Comparison of ENCODE assay signal across 11 cellular contexts in genomic region chr19:54203151-54203611, GRCh38. TPM values are rescaled to one million over a fixed set of nuclear protein-coding genes. Genes with fewer than 3 reads are reported as not detected.
DNase-seq lines count a peak whose midpoint lies in the region; ATAC-seq and TF ChIP-seq lines count a peak whose summit lies in the region.
"Had no signal": no experiment of that assay in that cellular context is flagged by ENCODE, and none has a peak within 500 bp of the region (broad histone marks: within the 10 kb centered on the region; RNA-seq: fewer than 3 reads in every experiment).

No MANE protein-coding gene starts in this region.

- peak overlapping the region; percentile 97 for H3K4me3 Mint-ChIP-seq in T-helper 1 cell treated with Interleukin-12 subunit alpha and Interleukin-12 subunit beta and Interleukin-4 antibody, amounts not matched to agents 30 μg/mL and 1 μg/mL, for 36 hours
- H3K4me3 Mint-ChIP-seq in activated B cell treated with CpG ODN at 0.5 μM for 24 hours (peak overlapping the region; percentile 100), immature natural killer cell (peak overlapping the region; percentile 24 to 98 (median 36))

- H3K27ac ChIP-seq in smooth muscle cell (ENCODE audit: low read depth), result no peak overlapping the region

- peaks cover 61% of the 10 kb centered on the region for H3K79me2 ChIP-seq in smooth muscle cell (ENCODE audit: low read depth)

- peaks cover 21% of the 10 kb centered on the region for H3K4me1 ChIP-seq in smooth muscle cell (ENCODE audit: low read depth)

- WGBS in smooth muscle cell (ENCODE audit: low lambda C conversion rate), result 50% methylated on average over 9 of the region's 9 CpGs

- POLR2A ChIA-PET in activated B cell treated with CpG ODN at 0.5 μM for 24 hours (lab: Charles Lee), result interaction anchor here (1.4 to 6.5 kb wide), 2 partner anchors 14 to 44 kb away, joined by 4 to 244 read pairs; partner anchors contain the start of genes LENG1, MBOAT7 and TSEN34

- H3K9ac ChIP-seq in smooth muscle cell (ENCODE audit: low read depth), result peak overlapping the region; percentile 96

- intact Hi-C loops in activated B cell treated with CpG ODN at 0.5 μM for 24 hours (cut with micrococcal nuclease), result no loop called here

- no peaks in the 10 kb centered on the region for H3K36me3 ChIP-seq in smooth muscle cell (ENCODE audit: low read depth)

- no peak overlapping the region for H2AFZ ChIP-seq in smooth muscle cell (ENCODE audit: low read depth)

- no peak for ATAC-seq in activated B cell treated with CpG ODN at 0.5 μM for 24 hours (ENCODE audit: low read depth)
- ATAC-seq in GM21447 (IDR thresholded peaks at IDR 0.05; ENCODE audit: unreplicated experiment), result no peak

- no peaks in the 10 kb centered on the region for H3K27me3 Mint-ChIP-seq in T-helper 1 cell treated with Interleukin-12 subunit alpha and Interleukin-12 subunit beta and Interleukin-4 antibody, amounts not matched to agents 30 μg/mL and 1 μg/mL, for 36 hours (ENCODE audit: low read depth)
- H3K27me3 Mint-ChIP-seq in activated B cell treated with CpG ODN at 0.5 μM for 24 hours, result no peaks in the 10 kb centered on the region
- H3K27me3 Mint-ChIP-seq in immature natural killer cell (ENCODE audit: low read depth in 3 of 3), result peaks cover 12 to 19% (median 13%) of the 10 kb centered on the region in 3 donors

- no peaks in the 10 kb centered on the region for H3K27me3 ChIP-seq in smooth muscle cell (ENCODE audit: low read depth)

- H3K4me1 Mint-ChIP-seq in T-helper 1 cell treated with Interleukin-12 subunit alpha and Interleukin-12 subunit beta and Interleukin-4 antibody, amounts not matched to agents 30 μg/mL and 1 μg/mL, for 36 hours (ENCODE audit: low read depth), result peaks cover 54% of the 10 kb centered on the region
- H3K4me1 Mint-ChIP-seq in activated B cell treated with CpG ODN at 0.5 μM for 24 hours, result peaks cover 82% of the 10 kb centered on the region
- peaks cover 48 to 72% of the 10 kb centered on the region in 2 donors for H3K4me1 Mint-ChIP-seq in immature natural killer cell

- TF ChIP-seq CTCF in activated B cell treated with CpG ODN at 0.5 μM for 24 hours (IDR thresholded peaks at IDR 0.05), result no peak
- TF ChIP-seq CTCF in smooth muscle cell (IDR thresholded peaks at IDR 0.05; ENCODE audit: borderline replicate concordance, insufficient read depth, poor library complexity, severe bottlenecking), result no peak

- peaks cover 62% of the 10 kb centered on the region for H3F3A ChIP-seq in smooth muscle cell (ENCODE audit: low read depth)

- peak overlapping the region; percentile 72 for H3K4me3 ChIP-seq in smooth muscle cell

- no peak overlapping the region for H3K27ac Mint-ChIP-seq in T-helper 1 cell treated with Interleukin-12 subunit alpha and Interleukin-12 subunit beta and Interleukin-4 antibody, amounts not matched to agents 30 μg/mL and 1 μg/mL, for 36 hours
- H3K27ac Mint-ChIP-seq in activated B cell treated with CpG ODN at 0.5 μM for 24 hours, result peak overlapping the region; percentile 24
- peak overlapping the region in 4 of 6 donors; percentile 32 to 99 (median 67) for H3K27ac Mint-ChIP-seq in immature natural killer cell

- H3K4me2 ChIP-seq in smooth muscle cell, result peak overlapping the region; percentile 89

- H3K9me3 Mint-ChIP-seq in T-helper 1 cell treated with Interleukin-12 subunit alpha and Interleukin-12 subunit beta and Interleukin-4 antibody, amounts not matched to agents 30 μg/mL and 1 μg/mL, for 36 hours, result no peaks in the 10 kb centered on the region
- no peaks in the 10 kb centered on the region for H3K9me3 Mint-ChIP-seq in activated B cell treated with CpG ODN at 0.5 μM for 24 hours
- peaks cover 0 to 1% (median 0%) of the 10 kb centered on the region in 6 donors for H3K9me3 Mint-ChIP-seq in immature natural killer cell

- H4K20me1 ChIP-seq in smooth muscle cell (ENCODE audit: low read depth), result peaks cover 72% of the 10 kb centered on the region

- CTCF ChIA-PET in activated B cell treated with CpG ODN at 0.5 μM for 24 hours (lab: Charles Lee), result no interaction called here

- H3K36me3 Mint-ChIP-seq in T-helper 1 cell treated with Interleukin-12 subunit alpha and Interleukin-12 subunit beta and Interleukin-4 antibody, amounts not matched to agents 30 μg/mL and 1 μg/mL, for 36 hours (ENCODE audit: low read depth), result peaks cover 65% of the 10 kb centered on the region
- H3K36me3 Mint-ChIP-seq in activated B cell treated with CpG ODN at 0.5 μM for 24 hours (ENCODE audit: low read depth), result peaks cover 76% of the 10 kb centered on the region
- H3K36me3 Mint-ChIP-seq in immature natural killer cell, result peaks cover 8 to 43% (median 26%) of the 10 kb centered on the region in 3 donors

- no peaks in the 10 kb centered on the region for H3K9me3 ChIP-seq in smooth muscle cell (replicated peaks; ENCODE audit: low read depth)

- no peak for DNase-seq in T-helper 1 cell
- no peak for DNase-seq in activated B cell treated with CpG ODN at 0.5 μM for 24 hours
- no peak for DNase-seq in immature natural killer cell
- no peak for DNase-seq in smooth muscle cell (lab: John Stamatoyannopoulos, UW; ENCODE audit: unreplicated experiment)
- DNase-seq in hippocampal formation (lab: John Stamatoyannopoulos, UW), result no peak
- no peak for DNase-seq in NOMO-1 treated with dmso at 0.1 percent for 144 hours (lab: John Stamatoyannopoulos, UW; ENCODE audit: unreplicated experiment)
- DNase-seq: activated CD8-positive, alpha-beta memory T cell treated with anti-CD3 and anti-CD28 coated beads, Interleukin-2, amount 50 U/mL, for 48 hours; hypothalamus; NCI-H1694 had no signal

RNA-seq across cellular contexts. Expression of gene RPS9, which starts 2.5 kb away (rescaled TPM):
- total RNA-seq in activated B cell treated with CpG ODN at 0.5 μM for 24 hours, result 1,946 and 2,185 TPM in 2 replicates
- polyA plus RNA-seq in immature natural killer cell, result 1,000 to 10,000 TPM in 1 of 3 donors, 100 to 1,000 TPM in 2; 436 to 1,067 (median 492) TPM
- total RNA-seq in smooth muscle cell, result 1,047 and 1,149 TPM in 2 replicates
- 347 and 352 TPM in 2 replicates for polyA plus RNA-seq in smooth muscle cell

RNA-seq across cellular contexts. Expression of gene TSEN34, which starts 12.1 kb away (rescaled TPM):
- total RNA-seq in activated B cell treated with CpG ODN at 0.5 μM for 24 hours, result 15.0 and 19.4 TPM in 2 replicates
- 10 to 100 TPM; 26.6 to 36.4 (median 34.0) TPM for polyA plus RNA-seq in immature natural killer cell
- total RNA-seq in smooth muscle cell, result 45.8 and 53.7 TPM in 2 replicates
- 79.5 and 91.7 TPM in 2 replicates for polyA plus RNA-seq in smooth muscle cell

RNA-seq across cellular contexts. Expression of gene MBOAT7, which starts 13.8 kb away (rescaled TPM):
- total RNA-seq in activated B cell treated with CpG ODN at 0.5 μM for 24 hours, result 15.2 and 21.4 TPM in 2 replicates
- 10 to 100 TPM in 2 of 3 donors, 1 to 10 TPM in 1; 8.8 to 17.8 (median 15.7) TPM for polyA plus RNA-seq in immature natural killer cell
- total RNA-seq in smooth muscle cell, result 76.8 and 110 TPM in 2 replicates
- 106 and 195 TPM in 2 replicates for polyA plus RNA-seq in smooth muscle cell

RNA-seq across cellular contexts. Expression of gene LILRB3, which starts 19.6 kb away (rescaled TPM):
- 0.37 and 1.1 TPM in 2 replicates for total RNA-seq in activated B cell treated with CpG ODN at 0.5 μM for 24 hours
- 1 to 10 TPM in 1 of 3 donors, under 1 TPM in 2; 0.21 to 2.7 (median 0.59) TPM for polyA plus RNA-seq in immature natural killer cell
- total RNA-seq in smooth muscle cell, result not detected in 2 replicates
- polyA plus RNA-seq in smooth muscle cell, result 0.06 and 0.70 TPM in 2 replicates

RNA-seq across cellular contexts. Expression of gene TMC4, which starts 30.2 kb away (rescaled TPM):
- total RNA-seq in activated B cell treated with CpG ODN at 0.5 μM for 24 hours, result not detected in 2 replicates
- 1 to 10 TPM in 2 of 3 donors, under 1 TPM in 1; 0.93 to 3.3 (median 1.5) TPM for polyA plus RNA-seq in immature natural killer cell
- 5.9 and 7.3 TPM in 2 replicates for total RNA-seq in smooth muscle cell
- polyA plus RNA-seq in smooth muscle cell, result 6.7 and 28.0 TPM in 2 replicates

Comparison
In these comparisons a context has a peak if more than half of its experiments do, and no peak if none do; other contexts are left out.
1. H3K4me3 Mint-ChIP-seq: peak in every context shown above with its lines; median percentile 100 in activated B cell treated with CpG ODN at 0.5 μM for 24 hours; 97 in T-helper 1 cell treated with Interleukin-12 subunit alpha and Interleukin-12 subunit beta and Interleukin-4 antibody, amounts not matched to agents 30 μg/mL and 1 μg/mL, for 36 hours; 36 in immature natural killer cell.